In genomic region chr1:223143760-223144248, GRCh38 we compare ENCODE assay signal across 8 cellular contexts.
DNase-seq lines count a peak whose midpoint lies in the region; ATAC-seq lines count a peak whose summit lies in the region.

No MANE protein-coding gene starts in this region.

- peaks cover 14 to 40% (median 32%) of the 10 kb centered on the region in 5 donors for H3K4me1 ChIP-seq in subcutaneous abdominal adipose tissue (ENCODE audit: control insufficient read depth in 5 of 5, insufficient read depth in 5 of 5, low read length in 5 of 5)

- peaks cover 0 to 14% (median 5%) of the 10 kb centered on the region in 5 donors for H3K9me3 ChIP-seq in subcutaneous abdominal adipose tissue (ENCODE audit: control insufficient read depth in 5 of 5, low read length in 5 of 5)

- H3K27ac ChIP-seq in subcutaneous abdominal adipose tissue (ENCODE audit: low read depth, low read length), result no peak overlapping the region

- H3K36me3 ChIP-seq in subcutaneous abdominal adipose tissue (ENCODE audit: control insufficient read depth in 5 of 5, insufficient read depth in 5 of 5, low read length in 5 of 5), result no peaks in the 10 kb centered on the region

- ATAC-seq in GM21529 (IDR thresholded peaks at IDR 0.05; ENCODE audit: unreplicated experiment), result peak; percentile 38
- no peak for ATAC-seq in GM19328 (IDR thresholded peaks at IDR 0.05; ENCODE audit: unreplicated experiment)

- DNase-seq in Ammon's horn (ENCODE audit: low spot score) (peak; percentile 49), NCI-H2171 (lab: John Stamatoyannopoulos, UW) (peak; percentile 54), left kidney (ENCODE audit: low read depth, low spot score) (peak; percentile 68), AML-193 (lab: John Stamatoyannopoulos, UW) (no peak)
- peak; percentile 21 for DNase-seq in activated effector memory CD4-positive, alpha-beta T cell treated with Interleukin-2 at 50 U/mL for 16 hours

- peaks cover 0 to 2% (median 0%) of the 10 kb centered on the region in 5 donors for H3K27me3 ChIP-seq in subcutaneous abdominal adipose tissue (ENCODE audit: control insufficient read depth in 5 of 5, insufficient read depth in 4 of 5, low read length in 5 of 5)

- H3K4me3 ChIP-seq in subcutaneous abdominal adipose tissue (ENCODE audit: low read depth in 1 of 5, low read length in 5 of 5), result peak overlapping the region; percentile 65 to 79 (median 73)

- peak overlapping the region in 4 of 5 donors; percentile 2 to 82 (median 24) for H3K9ac ChIP-seq in subcutaneous abdominal adipose tissue (ENCODE audit: low read length in 5 of 5)

Comparison
In these comparisons a context has a peak if more than half of its experiments do, and no peak if none do; other contexts are left out.
1. DNase-seq: peak in Ammon's horn (single experiment), NCI-H2171 (single experiment), activated effector memory CD4-positive, alpha-beta T cell treated with Interleukin-2 at 50 U/mL for 16 hours (single experiment) and left kidney (single experiment); none in AML-193 (0 of 2).